8 cellular contexts compared by ENCODE assay signal in the genomic region with DNA sequence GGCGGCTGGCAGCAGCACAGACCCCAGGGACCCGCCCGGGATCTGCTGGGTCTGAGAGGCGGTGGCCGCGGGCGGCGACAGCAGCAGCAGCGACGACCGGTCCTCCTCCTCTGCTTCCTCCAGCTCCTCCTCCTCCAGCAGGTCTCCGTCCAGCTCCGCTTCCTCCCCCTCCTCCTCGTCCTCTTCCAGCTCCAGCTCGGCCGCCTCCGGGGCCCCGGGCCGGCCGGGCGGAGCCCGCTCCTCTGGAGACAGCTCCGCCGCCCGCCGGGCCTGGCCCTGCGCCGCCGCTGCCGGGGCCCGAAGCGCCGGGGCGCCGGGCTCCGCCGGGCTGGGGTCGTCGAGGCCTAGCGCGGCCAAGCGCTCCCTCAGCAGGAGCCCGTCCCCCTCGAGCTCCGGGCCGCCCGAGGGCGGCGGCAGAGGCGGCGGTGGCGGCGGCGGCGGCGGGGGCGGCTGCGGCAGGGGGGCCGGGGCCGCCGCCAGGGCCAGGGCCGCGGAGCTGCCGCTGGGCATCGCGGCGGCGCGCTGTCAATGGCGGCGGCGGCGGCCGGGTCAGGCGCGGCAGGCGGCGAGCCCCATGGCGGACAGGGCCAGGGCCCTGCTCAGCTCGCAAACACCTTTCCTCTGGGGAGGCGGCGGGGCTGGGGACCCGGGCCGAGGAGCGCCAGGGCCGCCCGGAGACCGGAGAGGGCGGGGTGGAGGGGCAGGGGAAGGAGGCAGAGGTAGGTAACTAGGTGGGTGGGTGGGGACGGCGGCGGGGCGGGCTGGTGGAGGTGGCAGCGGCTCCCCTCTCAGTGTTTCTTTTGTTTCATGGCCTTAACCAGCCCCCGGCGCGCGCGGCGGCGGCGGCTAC. TPM values are rescaled to one million over a fixed set of nuclear protein-coding genes. Genes with fewer than 3 reads are reported as not detected.
DNase-seq lines count a peak whose midpoint lies in the region; ATAC-seq and TF ChIP-seq lines count a peak whose summit lies in the region.

No MANE protein-coding gene starts in this region.

- H3K9me3 Mint-ChIP-seq in Calu3 (ENCODE audit: low read depth, unreplicated experiment): no peaks in the 10 kb centered on the region

- ATAC-seq in GM19463 (IDR thresholded peaks at IDR 0.05; ENCODE audit: unreplicated experiment) (peak; percentile 4), left colon (peak; percentile 21)

- DNase-seq in Calu3 (peak; percentile 47), HT1080 (ENCODE audit: low read depth) (peak; percentile 49), T-helper 2 cell (peak in 4 of 5 experiments; percentile 10 to 65 (median 21)), left colon (peak; percentile 57 to 62), NCI-H1930 (lab: John Stamatoyannopoulos, UW) (no peak)
- DNase-seq in stimulated activated CD4-positive, alpha-beta T cell treated with anti-CD3 and anti-CD28 coated beads, TNF-alpha, amount 100 ng/mL, for 48 hours (ENCODE audit: low read depth in 3 of 3): peak in 2 of 3 donors; percentile 13 to 26

- no TSS peak for BruUV-seq in Calu3 (replicated peaks; lab: Mats Ljungman, UMichigan)

- no peaks in the 10 kb centered on the region for H3K27me3 Mint-ChIP-seq in Calu3 (ENCODE audit: unreplicated experiment)

- no peak for TF ChIP-seq CTCF in Calu3 (IDR thresholded peaks at IDR 0.05; ENCODE audit: unreplicated experiment)

- peak overlapping the region; percentile 100 for H3K27ac Mint-ChIP-seq in Calu3 (ENCODE audit: unreplicated experiment)

- H3K27ac ChIP-seq in cingulate gyrus (ENCODE audit: low read depth, low read length): peak overlapping the region; percentile 74

- peak overlapping the region; percentile 80 for H3K4me3 Mint-ChIP-seq in Calu3 (ENCODE audit: low read depth, unreplicated experiment)

- H3K36me3 Mint-ChIP-seq in Calu3 (ENCODE audit: insufficient read depth, unreplicated experiment): peaks cover 60% of the 10 kb centered on the region

- H3K4me1 Mint-ChIP-seq in Calu3 (ENCODE audit: low read depth, unreplicated experiment): peaks cover 9% of the 10 kb centered on the region

- intact Hi-C loops in Calu3 (cut with micrococcal nuclease; ENCODE audit: unreplicated experiment) (loop anchor here (5.0 to 10.0 kb wide), 2 partner anchors 340 to 372 kb away; a partner anchor contains a TSS), left colon (cut with DNase I, micrococcal nuclease) (no loop called here)

- CTCF ChIA-PET in Calu3 (lab: Charles Lee): interaction anchor here (0.6 kb wide), 1 partner anchor 376 kb away, joined by 4 read pairs; no protein-coding TSS in a partner anchor

RNA-seq across cellular contexts. Expression of a gene that starts 0.4 kb away (rescaled TPM):
- total RNA-seq in Calu3 (2022) (71.5 and 86.9 TPM in 2 replicates), left colon (10 to 100 TPM; 20.5 to 26.7 TPM)
- 30.2 and 33.8 TPM in 2 replicates for total RNA-seq in HT1080 (2014; rRNA removed; shearing (Covaris generic))
- 40.3 and 52.8 TPM in 2 replicates for polyA plus RNA-seq in HT1080 (2015; cell fraction: cytosol; rRNA removed)
- 26.5 and 30.6 TPM in 2 replicates for polyA plus RNA-seq in HT1080 (2015; cell fraction: nucleus; rRNA removed)

Comparison
In these comparisons a context has a peak if more than half of its experiments do, and no peak if none do; other contexts are left out.
1. DNase-seq: peak in Calu3 (single experiment), HT1080 (single experiment), T-helper 2 cell (4 of 5), left colon (2 of 2) and stimulated activated CD4-positive, alpha-beta T cell treated with anti-CD3 and anti-CD28 coated beads, TNF-alpha, amount 100 ng/mL, for 48 hours (2 of 3); none in NCI-H1930 (0 of 2).